In the genomic region with DNA sequence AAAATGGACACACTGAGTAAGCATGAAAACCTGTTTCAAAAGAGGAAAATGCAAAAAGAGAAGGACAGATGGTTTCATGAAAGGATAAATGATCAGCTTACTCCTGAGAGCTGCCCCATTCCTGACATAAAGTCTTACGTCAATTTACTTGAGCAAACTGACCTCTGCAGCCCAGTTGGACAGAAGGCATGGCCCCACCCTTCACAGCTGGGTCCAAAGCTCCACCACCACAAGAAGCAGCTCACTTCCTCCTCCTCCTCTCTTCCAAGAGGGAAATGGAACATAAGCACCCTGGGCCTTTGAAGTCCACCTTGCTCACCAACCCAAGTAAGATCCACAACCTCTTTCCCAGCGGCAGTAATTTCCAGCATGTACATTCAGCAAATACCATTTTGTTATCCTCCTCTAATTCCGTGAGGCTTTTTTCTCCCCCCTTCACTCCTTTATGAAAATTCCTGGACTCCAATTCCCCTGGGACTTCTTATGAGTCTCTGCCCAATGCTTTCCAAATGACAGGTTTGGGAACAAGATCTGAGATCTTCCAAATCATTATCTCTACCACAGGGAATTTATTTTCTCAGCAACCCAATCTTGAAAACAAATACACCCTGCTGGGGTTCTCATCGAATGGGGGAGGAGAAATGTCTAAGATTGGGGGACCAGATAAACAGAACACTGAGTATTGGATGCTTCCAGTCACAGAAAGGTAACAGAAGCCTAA, we compare ENCODE assay signal across 1 cellular context.
TF ChIP-seq lines count a peak whose summit lies in the region.

No MANE protein-coding gene starts in this region.

TF ChIP-seq in GM23338, 12 proteins besides CTCF, POLR2A, EP300 and RAD21 (continued from another document):
- TF ChIP-seq ETS1 (IDR thresholded peaks at IDR 0.05) (no peak), ZNF114 (CRISPR knock-in tag; IDR thresholded peaks at IDR 0.05) (no peak), ZNF331 (CRISPR knock-in tag; IDR thresholded peaks at IDR 0.05; ENCODE audit: low read depth) (no peak), NANOG (IDR thresholded peaks at IDR 0.05; ENCODE audit: borderline replicate concordance) (no peak)
- TF ChIP-seq, protein P1, sequence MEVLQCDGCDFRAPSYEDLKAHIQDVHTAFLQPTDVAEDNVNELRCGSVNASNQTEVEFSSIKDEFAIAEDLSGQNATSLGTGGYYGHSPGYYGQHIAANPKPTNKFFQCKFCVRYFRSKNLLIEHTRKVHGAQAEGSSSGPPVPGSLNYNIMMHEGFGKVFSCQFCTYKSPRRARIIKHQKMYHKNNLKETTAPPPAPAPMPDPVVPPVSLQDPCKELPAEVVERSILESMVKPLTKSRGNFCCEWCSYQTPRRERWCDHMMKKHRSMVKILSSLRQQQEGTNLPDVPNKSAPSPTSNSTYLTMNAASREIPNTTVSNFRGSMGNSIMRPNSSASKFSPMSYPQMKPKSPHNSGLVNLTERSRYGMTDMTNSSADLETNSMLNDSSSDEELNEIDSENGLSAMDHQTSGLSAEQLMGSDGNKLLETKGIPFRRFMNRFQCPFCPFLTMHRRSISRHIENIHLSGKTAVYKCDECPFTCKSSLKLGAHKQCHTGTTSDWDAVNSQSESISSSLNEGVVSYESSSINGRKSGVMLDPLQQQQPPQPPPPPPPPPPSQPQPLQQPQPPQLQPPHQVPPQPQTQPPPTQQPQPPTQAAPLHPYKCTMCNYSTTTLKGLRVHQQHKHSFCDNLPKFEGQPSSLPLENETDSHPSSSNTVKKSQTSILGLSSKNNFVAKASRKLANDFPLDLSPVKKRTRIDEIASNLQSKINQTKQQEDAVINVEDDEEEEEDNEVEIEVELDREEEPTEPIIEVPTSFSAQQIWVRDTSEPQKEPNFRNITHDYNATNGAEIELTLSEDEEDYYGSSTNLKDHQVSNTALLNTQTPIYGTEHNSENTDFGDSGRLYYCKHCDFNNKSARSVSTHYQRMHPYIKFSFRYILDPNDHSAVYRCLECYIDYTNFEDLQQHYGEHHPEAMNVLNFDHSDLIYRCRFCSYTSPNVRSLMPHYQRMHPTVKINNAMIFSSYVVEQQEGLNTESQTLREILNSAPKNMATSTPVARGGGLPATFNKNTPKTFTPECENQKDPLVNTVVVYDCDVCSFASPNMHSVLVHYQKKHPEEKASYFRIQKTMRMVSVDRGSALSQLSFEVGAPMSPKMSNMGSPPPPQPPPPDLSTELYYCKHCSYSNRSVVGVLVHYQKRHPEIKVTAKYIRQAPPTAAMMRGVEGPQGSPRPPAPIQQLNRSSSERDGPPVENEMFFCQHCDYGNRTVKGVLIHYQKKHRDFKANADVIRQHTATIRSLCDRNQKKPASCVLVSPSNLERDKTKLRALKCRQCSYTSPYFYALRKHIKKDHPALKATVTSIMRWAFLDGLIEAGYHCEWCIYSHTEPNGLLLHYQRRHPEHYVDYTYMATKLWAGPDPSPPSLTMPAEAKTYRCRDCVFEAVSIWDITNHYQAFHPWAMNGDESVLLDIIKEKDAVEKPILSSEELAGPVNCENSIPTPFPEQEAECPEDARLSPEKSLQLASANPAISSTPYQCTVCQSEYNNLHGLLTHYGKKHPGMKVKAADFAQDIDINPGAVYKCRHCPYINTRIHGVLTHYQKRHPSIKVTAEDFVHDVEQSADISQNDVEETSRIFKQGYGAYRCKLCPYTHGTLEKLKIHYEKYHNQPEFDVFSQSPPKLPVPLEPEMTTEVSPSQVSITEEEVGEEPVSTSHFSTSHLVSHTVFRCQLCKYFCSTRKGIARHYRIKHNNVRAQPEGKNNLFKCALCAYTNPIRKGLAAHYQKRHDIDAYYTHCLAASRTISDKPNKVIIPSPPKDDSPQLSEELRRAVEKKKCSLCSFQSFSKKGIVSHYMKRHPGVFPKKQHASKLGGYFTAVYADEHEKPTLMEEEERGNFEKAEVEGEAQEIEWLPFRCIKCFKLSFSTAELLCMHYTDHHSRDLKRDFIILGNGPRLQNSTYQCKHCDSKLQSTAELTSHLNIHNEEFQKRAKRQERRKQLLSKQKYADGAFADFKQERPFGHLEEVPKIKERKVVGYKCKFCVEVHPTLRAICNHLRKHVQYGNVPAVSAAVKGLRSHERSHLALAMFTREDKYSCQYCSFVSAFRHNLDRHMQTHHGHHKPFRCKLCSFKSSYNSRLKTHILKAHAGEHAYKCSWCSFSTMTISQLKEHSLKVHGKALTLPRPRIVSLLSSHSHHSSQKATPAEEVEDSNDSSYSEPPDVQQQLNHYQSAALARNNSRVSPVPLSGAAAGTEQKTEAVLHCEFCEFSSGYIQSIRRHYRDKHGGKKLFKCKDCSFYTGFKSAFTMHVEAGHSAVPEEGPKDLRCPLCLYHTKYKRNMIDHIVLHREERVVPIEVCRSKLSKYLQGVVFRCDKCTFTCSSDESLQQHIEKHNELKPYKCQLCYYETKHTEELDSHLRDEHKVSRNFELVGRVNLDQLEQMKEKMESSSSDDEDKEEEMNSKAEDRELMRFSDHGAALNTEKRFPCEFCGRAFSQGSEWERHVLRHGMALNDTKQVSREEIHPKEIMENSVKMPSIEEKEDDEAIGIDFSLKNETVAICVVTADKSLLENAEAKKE (CRISPR knock-in tag; IDR thresholded peaks at IDR 0.05), result no peak
- TF ChIP-seq, protein P2, sequence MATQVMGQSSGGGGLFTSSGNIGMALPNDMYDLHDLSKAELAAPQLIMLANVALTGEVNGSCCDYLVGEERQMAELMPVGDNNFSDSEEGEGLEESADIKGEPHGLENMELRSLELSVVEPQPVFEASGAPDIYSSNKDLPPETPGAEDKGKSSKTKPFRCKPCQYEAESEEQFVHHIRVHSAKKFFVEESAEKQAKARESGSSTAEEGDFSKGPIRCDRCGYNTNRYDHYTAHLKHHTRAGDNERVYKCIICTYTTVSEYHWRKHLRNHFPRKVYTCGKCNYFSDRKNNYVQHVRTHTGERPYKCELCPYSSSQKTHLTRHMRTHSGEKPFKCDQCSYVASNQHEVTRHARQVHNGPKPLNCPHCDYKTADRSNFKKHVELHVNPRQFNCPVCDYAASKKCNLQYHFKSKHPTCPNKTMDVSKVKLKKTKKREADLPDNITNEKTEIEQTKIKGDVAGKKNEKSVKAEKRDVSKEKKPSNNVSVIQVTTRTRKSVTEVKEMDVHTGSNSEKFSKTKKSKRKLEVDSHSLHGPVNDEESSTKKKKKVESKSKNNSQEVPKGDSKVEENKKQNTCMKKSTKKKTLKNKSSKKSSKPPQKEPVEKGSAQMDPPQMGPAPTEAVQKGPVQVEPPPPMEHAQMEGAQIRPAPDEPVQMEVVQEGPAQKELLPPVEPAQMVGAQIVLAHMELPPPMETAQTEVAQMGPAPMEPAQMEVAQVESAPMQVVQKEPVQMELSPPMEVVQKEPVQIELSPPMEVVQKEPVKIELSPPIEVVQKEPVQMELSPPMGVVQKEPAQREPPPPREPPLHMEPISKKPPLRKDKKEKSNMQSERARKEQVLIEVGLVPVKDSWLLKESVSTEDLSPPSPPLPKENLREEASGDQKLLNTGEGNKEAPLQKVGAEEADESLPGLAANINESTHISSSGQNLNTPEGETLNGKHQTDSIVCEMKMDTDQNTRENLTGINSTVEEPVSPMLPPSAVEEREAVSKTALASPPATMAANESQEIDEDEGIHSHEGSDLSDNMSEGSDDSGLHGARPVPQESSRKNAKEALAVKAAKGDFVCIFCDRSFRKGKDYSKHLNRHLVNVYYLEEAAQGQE (IDR thresholded peaks at IDR 0.05; ENCODE audit: unreplicated experiment), result no peak
